ENCODE assay signal across 13 cellular contexts in genomic region chr11:72141066-72141465, GRCh38. TPM values are rescaled to one million over a fixed set of nuclear protein-coding genes. Genes with fewer than 3 reads are reported as not detected.
DNase-seq lines count a peak whose midpoint lies in the region; ATAC-seq, FAIRE-seq and TF ChIP-seq lines count a peak whose summit lies in the region.
"Had no signal": no experiment of that assay in that cellular context is flagged by ENCODE, and none has a peak within 500 bp of the region (broad histone marks: within the 10 kb centered on the region; RNA-seq: fewer than 3 reads in every experiment).

No MANE protein-coding gene starts in this region.

- H3K4me3 Mint-ChIP-seq in activated T-cell treated with anti-CD3 and anti-CD28 coated beads, Interleukin-2, amount 50 U/mL, for 72 hours = peak overlapping the region; percentile 14 to 58

- H3K27ac ChIP-seq in keratinocyte (ENCODE audit: control insufficient read depth, insufficient read depth, low read length) = peak overlapping the region; percentile 84

- peak; percentile 94 for DNase-seq in AG10803 (ENCODE audit: low read depth)
- DNase-seq in HS-5 (ENCODE audit: low read depth) = peak; percentile 96
- DNase-seq in activated T-cell treated with anti-CD3 and anti-CD28 coated beads, Interleukin-2, amount 50 U/mL, for 72 hours = peak; percentile 65 to 70
- peak; percentile 61 for DNase-seq in keratinocyte (ENCODE audit: low read depth, low spot score)
- DNase-seq in DMS79 treated with DMSO at 0.1 percent for 48 hours (lab: John Stamatoyannopoulos, UW) = no peak
- DNase-seq: NCI-H1417 treated with DMSO at 0.1 percent for 48 hours, SHP77 treated with DMSO at 0.1 percent for 48 hours had no signal

- H3K4me1 Mint-ChIP-seq in activated T-cell treated with anti-CD3 and anti-CD28 coated beads, Interleukin-2, amount 50 U/mL, for 72 hours (ENCODE audit: low read depth) = peaks cover 23% of the 10 kb centered on the region

- no peaks in the 10 kb centered on the region for H3K9me3 ChIP-seq in keratinocyte (ENCODE audit: control insufficient read depth, low read depth, low read length)

- no peak overlapping the region for H2AFZ ChIP-seq in keratinocyte (ENCODE audit: control insufficient read depth, low read length)

- TF ChIP-seq CTCF in AG10803 (conservative IDR thresholded peaks at IDR 0.05; ENCODE audit: low read length) = no peak
- TF ChIP-seq CTCF in keratinocyte (optimal IDR thresholded peaks at IDR 0.05 in 1 of 3, IDR thresholded peaks at IDR 0.05 in 1 of 3, conservative IDR thresholded peaks at IDR 0.05 in 1 of 3; ENCODE audit: extremely low read depth in 1 of 3, insufficient read depth in 2 of 3, low read length in 3 of 3) = no peak

- H3K27ac Mint-ChIP-seq in activated T-cell treated with anti-CD3 and anti-CD28 coated beads, Interleukin-2, amount 50 U/mL, for 72 hours = no peak overlapping the region

- H3K4me3 ChIP-seq in AG10803 (ENCODE audit: low read length) (no peak overlapping the region), keratinocyte (ENCODE audit: control insufficient read depth in 2 of 3, extremely low read depth in 1 of 3, insufficient read depth in 2 of 3, low read depth in 1 of 3, low read length in 3 of 3) (peak overlapping the region in 1 of 3 experiments; percentile 9)

- H3K27me3 Mint-ChIP-seq in activated T-cell treated with anti-CD3 and anti-CD28 coated beads, Interleukin-2, amount 50 U/mL, for 72 hours (ENCODE audit: low read depth) = peaks cover 11% of the 10 kb centered on the region

- H3K9me1 ChIP-seq in keratinocyte (ENCODE audit: control insufficient read depth, extremely low read depth, insufficient read depth, low read length) = no peaks in the 10 kb centered on the region

- H3K4me1 ChIP-seq in keratinocyte (ENCODE audit: control insufficient read depth, extremely low read depth, insufficient read depth, low read length) = peaks cover 54% of the 10 kb centered on the region

- H3K36me3 Mint-ChIP-seq in activated T-cell treated with anti-CD3 and anti-CD28 coated beads, Interleukin-2, amount 50 U/mL, for 72 hours (ENCODE audit: insufficient read depth in 2 of 2) = no peaks in the 10 kb centered on the region

- no peaks in the 10 kb centered on the region for H3K27me3 ChIP-seq in keratinocyte (ENCODE audit: control insufficient read depth, extremely low read depth, insufficient read depth, low read length)

- peaks cover 7 to 11% of the 10 kb centered on the region in 2 experiments for H3K36me3 ChIP-seq in keratinocyte (ENCODE audit: control insufficient read depth in 2 of 2, extremely low read depth in 1 of 2, insufficient read depth in 2 of 2, low read length in 2 of 2)

- H3K9ac ChIP-seq in keratinocyte (ENCODE audit: control insufficient read depth, extremely low read depth, insufficient read depth, low read length) = peak overlapping the region; percentile 65

- H3K79me2 ChIP-seq in keratinocyte (ENCODE audit: control insufficient read depth, insufficient read depth, low read length) = no peaks in the 10 kb centered on the region

- FAIRE-seq in keratinocyte (lab: Jason Lieb, UNC) = peak; percentile 92
- FAIRE-seq: endometrium had no signal

- H3K9me3 Mint-ChIP-seq in activated T-cell treated with anti-CD3 and anti-CD28 coated beads, Interleukin-2, amount 50 U/mL, for 72 hours = no peaks in the 10 kb centered on the region

- dilution Hi-C loops in keratinocyte (cut with MboI; ENCODE audit: extremely low pct_ligation_motif_present, low sequenced_read_pairs) = no loop called here

- H3K4me2 ChIP-seq in keratinocyte (ENCODE audit: control insufficient read depth, extremely low read depth, insufficient read depth, low read depth, low read length) = peak overlapping the region; percentile 74

- no peaks in the 10 kb centered on the region for H4K20me1 ChIP-seq in keratinocyte (ENCODE audit: control insufficient read depth, extremely low read depth, insufficient read depth, low read length)

- peak; percentile 87 to 89 for ATAC-seq in activated T-cell treated with anti-CD3 and anti-CD28 coated beads, Interleukin-2, amount 50 U/mL, for 72 hours (replicated peaks in 1 of 2)
- ATAC-seq in HG03095 (IDR thresholded peaks at IDR 0.05; ENCODE audit: unreplicated experiment) (no peak), GM19023 (IDR thresholded peaks at IDR 0.05; ENCODE audit: unreplicated experiment) (no peak), GM19035 (IDR thresholded peaks at IDR 0.05; ENCODE audit: unreplicated experiment) (no peak)

RNA-seq across cellular contexts. Expression of gene FOLR3, which starts 5.5 kb away (rescaled TPM):
- total RNA-seq in activated T-cell treated with anti-CD3 and anti-CD28 coated beads, Interleukin-2, amount 50 U/mL, for 72 hours = not detected
- 21.0 to 74.6 TPM (median 23.5 TPM) in 3 replicates for polyA plus RNA-seq in keratinocyte
- polyA plus RNA-seq in keratinocyte (2011; ENCODE audit: low read depth) = 61.0 TPM
- 46.2 and 68.6 TPM in 2 replicates for polyA plus RNA-seq in keratinocyte (2011; cell fraction: cytosol; rRNA removed)
- polyA plus RNA-seq in keratinocyte (2011; cell fraction: nucleus; rRNA removed) = 49.4 and 69.7 TPM in 2 replicates
- 33.1 and 102 TPM in 2 replicates for polyA plus RNA-seq in keratinocyte (2012; ENCODE audit: low replicate concordance)
- polyA minus RNA-seq in keratinocyte = 10.5 to 37.4 TPM (median 11.6 TPM) in 3 replicates
- polyA minus RNA-seq in keratinocyte (2011; cell fraction: cytosol; rRNA and poly(A)+ RNA removed) = 29.5 TPM
- 19.4 and 19.9 TPM in 2 replicates for polyA minus RNA-seq in keratinocyte (2011; cell fraction: nucleus; rRNA and poly(A)+ RNA removed)
- total RNA-seq: lung microvascular endothelial cell, ureter had no signal

RNA-seq across cellular contexts. Expression of gene ANAPC15, which starts 28.6 kb away (rescaled TPM):
- 10 to 100 TPM; 63.8 to 79.8 TPM for total RNA-seq in activated T-cell treated with anti-CD3 and anti-CD28 coated beads, Interleukin-2, amount 50 U/mL, for 72 hours
- 42.1 to 90.8 TPM (median 70.9 TPM) in 3 replicates for polyA plus RNA-seq in keratinocyte
- 32.4 TPM for polyA plus RNA-seq in keratinocyte (2011; ENCODE audit: low read depth)
- polyA plus RNA-seq in keratinocyte (2011; cell fraction: cytosol; rRNA removed) = 67.7 and 99.0 TPM in 2 replicates
- 24.9 and 32.3 TPM in 2 replicates for polyA plus RNA-seq in keratinocyte (2011; cell fraction: nucleus; rRNA removed)
- polyA plus RNA-seq in keratinocyte (2012; ENCODE audit: low replicate concordance) = 30.4 and 94.9 TPM in 2 replicates
- polyA minus RNA-seq in keratinocyte = 33.1 to 60.4 TPM (median 34.0 TPM) in 3 replicates
- 16.9 TPM for polyA minus RNA-seq in keratinocyte (2011; cell fraction: cytosol; rRNA and poly(A)+ RNA removed)
- polyA minus RNA-seq in keratinocyte (2011; cell fraction: nucleus; rRNA and poly(A)+ RNA removed) = 3.2 and 6.1 TPM in 2 replicates

RNA-seq across cellular contexts. Expression of gene TOMT, which starts 35.3 kb away (rescaled TPM):
- not detected for total RNA-seq in activated T-cell treated with anti-CD3 and anti-CD28 coated beads, Interleukin-2, amount 50 U/mL, for 72 hours
- polyA plus RNA-seq in keratinocyte = not detected in 3 replicates
- polyA plus RNA-seq in keratinocyte (2011; ENCODE audit: low read depth) = not detected
- not detected in 2 replicates for polyA plus RNA-seq in keratinocyte (2011; cell fraction: cytosol; rRNA removed)
- not detected in 2 replicates for polyA plus RNA-seq in keratinocyte (2011; cell fraction: nucleus; rRNA removed)
- not detected in 2 replicates for polyA plus RNA-seq in keratinocyte (2012; ENCODE audit: low replicate concordance)
- not detected in 3 replicates for polyA minus RNA-seq in keratinocyte
- polyA minus RNA-seq in keratinocyte (2011; cell fraction: cytosol; rRNA and poly(A)+ RNA removed) = not detected
- not detected in 2 replicates for polyA minus RNA-seq in keratinocyte (2011; cell fraction: nucleus; rRNA and poly(A)+ RNA removed)
- total RNA-seq: ureter had no signal

RNA-seq across cellular contexts. Expression of gene LAMTOR1, which starts 38.0 kb away (rescaled TPM):
- 10 to 100 TPM; 43.7 to 49.9 TPM for total RNA-seq in activated T-cell treated with anti-CD3 and anti-CD28 coated beads, Interleukin-2, amount 50 U/mL, for 72 hours
- polyA plus RNA-seq in keratinocyte = 88.5 to 151 TPM (median 131 TPM) in 3 replicates
- polyA plus RNA-seq in keratinocyte (2011; ENCODE audit: low read depth) = 8.6 TPM
- polyA plus RNA-seq in keratinocyte (2011; cell fraction: cytosol; rRNA removed) = 134 and 162 TPM in 2 replicates
- 63.4 and 68.9 TPM in 2 replicates for polyA plus RNA-seq in keratinocyte (2011; cell fraction: nucleus; rRNA removed)
- 82.4 and 135 TPM in 2 replicates for polyA plus RNA-seq in keratinocyte (2012; ENCODE audit: low replicate concordance)
- polyA minus RNA-seq in keratinocyte = 210 to 319 TPM (median 261 TPM) in 3 replicates
- 159 TPM for polyA minus RNA-seq in keratinocyte (2011; cell fraction: cytosol; rRNA and poly(A)+ RNA removed)
- 28.0 and 29.3 TPM in 2 replicates for polyA minus RNA-seq in keratinocyte (2011; cell fraction: nucleus; rRNA and poly(A)+ RNA removed)

RNA-seq across cellular contexts. Expression of gene FOLR1, which starts 50.9 kb away (rescaled TPM):
- total RNA-seq in activated T-cell treated with anti-CD3 and anti-CD28 coated beads, Interleukin-2, amount 50 U/mL, for 72 hours = not detected
- 0.13 to 0.50 TPM (median 0.33 TPM) in 3 replicates for polyA plus RNA-seq in keratinocyte
- polyA plus RNA-seq in keratinocyte (2011; ENCODE audit: low read depth) = 3.0 TPM
- 0.24 and 0.26 TPM in 2 replicates for polyA plus RNA-seq in keratinocyte (2011; cell fraction: cytosol; rRNA removed)
- 3.3 and 4.7 TPM in 2 replicates for polyA plus RNA-seq in keratinocyte (2011; cell fraction: nucleus; rRNA removed)
- polyA plus RNA-seq in keratinocyte (2012; ENCODE audit: low replicate concordance) = 2.7 TPM in 1 of 2 replicates, not detected in the other
- 0.46 TPM in 1 of 3 replicates, not detected in the others for polyA minus RNA-seq in keratinocyte
- polyA minus RNA-seq in keratinocyte (2011; cell fraction: cytosol; rRNA and poly(A)+ RNA removed) = 4.8 TPM
- polyA minus RNA-seq in keratinocyte (2011; cell fraction: nucleus; rRNA and poly(A)+ RNA removed) = 1.5 and 1.9 TPM in 2 replicates
- total RNA-seq: lung microvascular endothelial cell had no signal

Comparison
In these comparisons a context has a peak if more than half of its experiments do, and no peak if none do; other contexts are left out.
1. ATAC-seq: peak in activated T-cell treated with anti-CD3 and anti-CD28 coated beads, Interleukin-2, amount 50 U/mL, for 72 hours (2 of 2); none in HG03095 (single experiment), GM19023 (single experiment) and GM19035 (single experiment).